In genomic region chr19:7865262-7865911, GRCh38 we compare ENCODE assay signal across 21 cellular contexts. TPM values are rescaled to one million over a fixed set of nuclear protein-coding genes. Genes with fewer than 3 reads are reported as not detected.
A peak's percentile ranks its signal among the peaks of the same experiment; 100 is the strongest.
DNase-seq lines count a peak whose midpoint lies in the region; FAIRE-seq and TF ChIP-seq lines count a peak whose summit lies in the region.
"Had no signal": no experiment of that assay in that cellular context is flagged by ENCODE, and none has a peak within 500 bp of the region (broad histone marks: within the 10 kb centered on the region; RNA-seq: fewer than 3 reads in every experiment).

No MANE protein-coding gene starts in this region.

- H3K9me3 ChIP-seq in BLaER1 treated with 17β-estradiol and CSF1 and Interleukin-3, amounts not matched to agents 10 nM and 100 nM (replicated peaks in 1 of 11): no peaks in the 10 kb centered on the region
- H3K9me3 ChIP-seq in H1 (ENCODE audit: insufficient read depth in 2 of 2, low read depth in 1 of 2, low read length in 1 of 2): no peaks in the 10 kb centered on the region
- H3K9me3 ChIP-seq: MG63 had no signal

- WGBS in H1 (ENCODE audit: extremely low coverage in 1 of 2, insufficient coverage in 1 of 2, insufficient read length in 1 of 2, insufficient replicate concordance in 2 of 2, low coverage in 1 of 2, low lambda C conversion rate in 2 of 2, missing lambda C conversion rate in 1 of 2), 2 experiments: 76% methylated on average over 10 of the region's 10 CpGs; no CpG with 5 or more reads in 1 of the 2 experiments

- peaks cover 0 to 55% (median 36%) of the 10 kb centered on the region in 11 experiments; a peak in 17 of 22 replicates for H4K20me1 ChIP-seq in BLaER1 treated with 17β-estradiol and CSF1 and Interleukin-3, amounts not matched to agents 10 nM and 100 nM
- H4K20me1 ChIP-seq in H1 (replicated peaks in 1 of 2; ENCODE audit: control insufficient read depth in 1 of 2, insufficient read depth in 2 of 2, low read length in 2 of 2): peaks cover 0 to 11% of the 10 kb centered on the region in 2 experiments

- TF ChIP-seq EP300 in H1 (IDR thresholded peaks at IDR 0.05; ENCODE audit: borderline replicate concordance in 1 of 2, low read depth in 2 of 2, low read length in 2 of 2): no peak

- no peak for FAIRE-seq in H1 (lab: Jason Lieb, UNC)
- FAIRE-seq: GM12891, H54 had no signal

- CTCF ChIA-PET in H1 (lab: Charles Lee; ENCODE audit: partially characterized antibody): interaction anchor here (0.6 to 11.2 kb wide), 4 partner anchors 9 to 54 kb away, joined by 3 to 112 read pairs (median 4); partner anchors contain the start of genes PRR36, SNAPC2 and TGFBR3L

- peak; percentile 35 for DNase-seq in DMS 273 (lab: John Stamatoyannopoulos, UW; ENCODE audit: unreplicated experiment)
- no peak for DNase-seq in DMS 273 treated with DMSO at 0.1 percent for 48 hours (lab: John Stamatoyannopoulos, UW)
- DNase-seq in NCI-H69 (lab: John Stamatoyannopoulos, UW): peak; percentile 22
- DNase-seq in H1 (ENCODE audit: low read depth in 1 of 2, low spot score in 2 of 2): no peak
- DNase-seq in NCI-H226: no peak
- no peak for DNase-seq in NCI-H345 (lab: John Stamatoyannopoulos, UW)
- DNase-seq in NCI-H1436 treated with DMSO at 0.1 percent for 48 hours (lab: John Stamatoyannopoulos, UW): no peak
- DNase-seq: activated effector memory CD4-positive, alpha-beta T cell treated with Interleukin-2 at 50 U/mL for 16 hours; MG63; NCI-H2171; NK-92 treated with Interleukin-12 subunit alpha and Interleukin-12 subunit beta, amount 100 ng/mL, for 24 hours; nucleus accumbens; SHP77; stimulated activated CD4-positive, alpha-beta T cell treated with anti-CD3 and anti-CD28 coated beads, Interleukin-2, amount 100 ng/mL, for 24 hours; T1000 had no signal

- no peak overlapping the region for H4K5ac ChIP-seq in H1 (ENCODE audit: insufficient read length, low read depth, low read length)

- no peaks in the 10 kb centered on the region for H3K79me1 ChIP-seq in H1 (ENCODE audit: low read depth, low read length)

- no peak overlapping the region for H3K9ac ChIP-seq in BLaER1 treated with 17β-estradiol and CSF1 and Interleukin-3, amounts not matched to agents 10 nM and 100 nM
- H3K9ac ChIP-seq in H1 (replicated peaks in 1 of 4; ENCODE audit: extremely low read depth in 1 of 4, low read depth in 3 of 4, low read length in 3 of 4): no peak overlapping the region

- H3K56ac ChIP-seq in H1 (replicated peaks; ENCODE audit: insufficient read length, low read depth, low read length): no peak overlapping the region

- H4K91ac ChIP-seq in H1 (replicated peaks; ENCODE audit: insufficient read length, low read length): no peak overlapping the region

- H3K4me3 ChIP-seq in BLaER1 treated with 17β-estradiol and CSF1 and Interleukin-3, amounts not matched to agents 10 nM and 100 nM: no peak overlapping the region
- H3K4me3 ChIP-seq in H1 (ENCODE audit: extremely low read depth in 1 of 4, insufficient read depth in 2 of 4, low read depth in 3 of 4, low read length in 4 of 4): no peak overlapping the region
- H3K4me3 ChIP-seq: MG63 had no signal

- H3K36me3 ChIP-seq in BLaER1 treated with 17β-estradiol and CSF1 and Interleukin-3, amounts not matched to agents 10 nM and 100 nM: no peaks in the 10 kb centered on the region
- no peaks in the 10 kb centered on the region for H3K36me3 ChIP-seq in H1 (ENCODE audit: control insufficient read depth in 2 of 4, insufficient read depth in 4 of 4, low read length in 3 of 4)
- H3K36me3 ChIP-seq: MG63 had no signal

- no peaks in the 10 kb centered on the region for H3K79me2 ChIP-seq in H1 (ENCODE audit: control insufficient read depth in 1 of 2, insufficient read depth in 2 of 2, low read length in 2 of 2)

- no peak overlapping the region for H2BK120ac ChIP-seq in H1 (replicated peaks; ENCODE audit: low read depth, low read length)

- H3K23ac ChIP-seq in H1 (ENCODE audit: insufficient read length): no peak overlapping the region

- no peak overlapping the region for H2BK5ac ChIP-seq in H1 (ENCODE audit: low read depth, low read length)

- no peak for TF ChIP-seq RAD21 in H1 (IDR thresholded peaks at IDR 0.05 in 1 of 2, conservative IDR thresholded peaks at IDR 0.05 in 1 of 2; ENCODE audit: low read depth in 2 of 2, low read length in 2 of 2)

- 0 out of 2 replicates have a peak overlapping the region, but pooled peaks have one; percentile 39 for H2AK5ac ChIP-seq in H1 (ENCODE audit: low read depth, low read length)

- no peak overlapping the region for H4K8ac ChIP-seq in H1 (ENCODE audit: extremely low read depth, insufficient read depth, low read length)

- no peak overlapping the region for H2BK20ac ChIP-seq in H1 (ENCODE audit: low read length)

- TF ChIP-seq CTCF in H1 (IDR thresholded peaks at IDR 0.05; ENCODE audit: control extremely low read depth in 1 of 3, insufficient read depth in 1 of 3, low read depth in 1 of 3, low read length in 3 of 3): no peak

- no peak overlapping the region for H3K4ac ChIP-seq in H1 (replicated peaks; ENCODE audit: insufficient read length, low read depth, low read length)

- no peak overlapping the region for H3K14ac ChIP-seq in H1 (ENCODE audit: insufficient read length)

- no peak for TF ChIP-seq POLR2A in H1 (IDR thresholded peaks at IDR 0.05; ENCODE audit: control extremely low read depth in 1 of 2, low read depth in 2 of 2, low read length in 2 of 2)

- H2BK12ac ChIP-seq in H1 (ENCODE audit: low read depth, low read length): no peak overlapping the region

- POLR2A ChIA-PET in H1 (lab: Charles Lee; ENCODE audit: partially characterized antibody): interaction anchor here (0.7 to 10.5 kb wide), 5 partner anchors 8 to 78 kb away, joined by 3 to 106 read pairs (median 4); partner anchors contain the start of genes SNAPC2, TGFBR3L and TIMM44

- peaks cover 39 to 59% (median 45%) of the 10 kb centered on the region in 11 experiments for H3K27me3 ChIP-seq in BLaER1 treated with 17β-estradiol and CSF1 and Interleukin-3, amounts not matched to agents 10 nM and 100 nM
- peaks cover 8 to 46% (median 34%) of the 10 kb centered on the region in 4 experiments for H3K27me3 ChIP-seq in H1 (replicated peaks in 1 of 4; ENCODE audit: control insufficient read depth in 3 of 4, extremely low read depth in 1 of 4, insufficient read depth in 3 of 4, low read length in 3 of 4)
- H3K27me3 ChIP-seq: MG63 had no signal

- peaks cover 19% of the 10 kb centered on the region; the same call in 1 of the 2 replicates for H3K23me2 ChIP-seq in H1 (ENCODE audit: low read depth, low read length)

- H3K18ac ChIP-seq in H1 (ENCODE audit: extremely low read depth, low read length): no peak overlapping the region

- H3K4me1 ChIP-seq in BLaER1 treated with 17β-estradiol and CSF1 and Interleukin-3, amounts not matched to agents 10 nM and 100 nM: peaks cover 47 to 75% (median 68%) of the 10 kb centered on the region in 10 experiments
- H3K4me1 ChIP-seq in H1 (replicated peaks in 1 of 4; ENCODE audit: control insufficient read depth in 3 of 4, insufficient read depth in 4 of 4, low read length in 3 of 4): peaks cover 0 to 34% (median 21%) of the 10 kb centered on the region in 4 experiments; a peak in 5 of 7 replicates

- H2BK15ac ChIP-seq in H1 (ENCODE audit: low read length): no peak overlapping the region

- H3K4me2 ChIP-seq in BLaER1 treated with 17β-estradiol and CSF1 and Interleukin-3, amounts not matched to agents 10 nM and 100 nM: peak overlapping the region; percentile 2 to 62 (median 34); a peak in 18 of 22 replicates
- H3K4me2 ChIP-seq in H1 (ENCODE audit: insufficient read depth in 1 of 2, low read depth in 2 of 2, low read length in 2 of 2): no peak overlapping the region

- no peak overlapping the region for H2AFZ ChIP-seq in H1 (ENCODE audit: low read length)

- no peak overlapping the region for H3K27ac ChIP-seq in BLaER1 treated with 17β-estradiol and CSF1 and Interleukin-3, amounts not matched to agents 10 nM and 100 nM
- no peak overlapping the region for H3K27ac ChIP-seq in H1 (ENCODE audit: low read depth, low read length)
- H3K27ac ChIP-seq: 22Rv1 had no signal

RNA-seq across cellular contexts. Expression of gene PRR36, which starts 8.8 kb away (rescaled TPM):
- 23.9 and 25.3 TPM in 2 replicates for total RNA-seq in H1 (2021; fragmentation: NEBNext Ultra II Directional; extraction: Animal tissue kit (Norgen Biotek cat#: 25700))
- 1.6 and 3.4 TPM in 2 replicates for polyA plus RNA-seq in H1 (2011; rRNA removed)
- 0.85 TPM for polyA plus RNA-seq in H1 (2011; cell fraction: cytosol; rRNA removed)
- 6.1 TPM for polyA plus RNA-seq in H1 (2011; cell fraction: nucleus; rRNA removed)
- polyA plus RNA-seq in H1 (2012, experiment 1 of 2): 20.7 to 32.8 TPM (median 29.9 TPM) in 4 replicates
- 22.3 TPM for polyA plus RNA-seq in H1 (2012, experiment 2 of 2)
- polyA plus RNA-seq in H1 (2013, experiment 1 of 2): 21.3 TPM
- polyA plus RNA-seq in H1 (2013, experiment 2 of 2): 20.1 TPM
- 1.2 and 1.9 TPM in 2 replicates for polyA minus RNA-seq in H1 (2011; rRNA and poly(A)+ RNA removed)
- 17.2 TPM for polyA minus RNA-seq in H1 (2011; cell fraction: cytosol; rRNA and poly(A)+ RNA removed)
- polyA minus RNA-seq in H1 (2011; cell fraction: nucleus; rRNA and poly(A)+ RNA removed): 5.0 TPM
- polyA plus RNA-seq: fibroblast of lung had no signal

RNA-seq across cellular contexts. Expression of gene LRRC8E, which starts 22.9 kb away (rescaled TPM):
- 2.9 and 3.4 TPM in 2 replicates for total RNA-seq in H1 (2021; fragmentation: NEBNext Ultra II Directional; extraction: Animal tissue kit (Norgen Biotek cat#: 25700))
- polyA plus RNA-seq in H1 (2011; rRNA removed): 2.7 and 2.8 TPM in 2 replicates
- polyA plus RNA-seq in H1 (2011; cell fraction: cytosol; rRNA removed): 2.2 TPM
- polyA plus RNA-seq in H1 (2011; cell fraction: nucleus; rRNA removed): 3.0 TPM
- polyA plus RNA-seq in H1 (2012, experiment 1 of 2): 2.2 to 3.0 TPM (median 2.6 TPM) in 4 replicates
- polyA plus RNA-seq in H1 (2012, experiment 2 of 2): 2.1 TPM
- 5.0 TPM for polyA plus RNA-seq in H1 (2013, experiment 1 of 2)
- polyA plus RNA-seq in H1 (2013, experiment 2 of 2): 4.7 TPM
- 4.8 and 4.9 TPM in 2 replicates for polyA minus RNA-seq in H1 (2011; rRNA and poly(A)+ RNA removed)
- 1.6 TPM for polyA minus RNA-seq in H1 (2011; cell fraction: cytosol; rRNA and poly(A)+ RNA removed)
- polyA minus RNA-seq in H1 (2011; cell fraction: nucleus; rRNA and poly(A)+ RNA removed): 3.2 TPM

RNA-seq across cellular contexts. Expression of gene EVI5L, which starts 35.4 kb away (rescaled TPM):
- 10.4 and 11.0 TPM in 2 replicates for total RNA-seq in H1 (2021; fragmentation: NEBNext Ultra II Directional; extraction: Animal tissue kit (Norgen Biotek cat#: 25700))
- polyA plus RNA-seq in H1 (2011; rRNA removed): 7.2 and 13.1 TPM in 2 replicates
- 8.2 TPM for polyA plus RNA-seq in H1 (2011; cell fraction: cytosol; rRNA removed)
- polyA plus RNA-seq in H1 (2011; cell fraction: nucleus; rRNA removed): 15.2 TPM
- 6.8 to 10.5 TPM (median 9.9 TPM) in 4 replicates for polyA plus RNA-seq in H1 (2012, experiment 1 of 2)
- 10.7 TPM for polyA plus RNA-seq in H1 (2012, experiment 2 of 2)
- 7.7 TPM for polyA plus RNA-seq in H1 (2013, experiment 1 of 2)
- polyA plus RNA-seq in H1 (2013, experiment 2 of 2): 7.8 TPM
- 7.2 and 14.2 TPM in 2 replicates for polyA minus RNA-seq in H1 (2011; rRNA and poly(A)+ RNA removed)
- polyA minus RNA-seq in H1 (2011; cell fraction: cytosol; rRNA and poly(A)+ RNA removed): 4.0 TPM
- polyA minus RNA-seq in H1 (2011; cell fraction: nucleus; rRNA and poly(A)+ RNA removed): 7.9 TPM

RNA-seq across cellular contexts. Expression of gene MAP2K7, which starts 38.3 kb away (rescaled TPM):
- total RNA-seq in H1 (2021; fragmentation: NEBNext Ultra II Directional; extraction: Animal tissue kit (Norgen Biotek cat#: 25700)): 38.3 and 41.5 TPM in 2 replicates
- polyA plus RNA-seq in H1 (2011; rRNA removed): 8.9 and 16.6 TPM in 2 replicates
- polyA plus RNA-seq in H1 (2011; cell fraction: cytosol; rRNA removed): 16.5 TPM
- 35.7 TPM for polyA plus RNA-seq in H1 (2011; cell fraction: nucleus; rRNA removed)
- 20.9 to 28.0 TPM (median 25.4 TPM) in 4 replicates for polyA plus RNA-seq in H1 (2012, experiment 1 of 2)
- 25.2 TPM for polyA plus RNA-seq in H1 (2012, experiment 2 of 2)
- polyA plus RNA-seq in H1 (2013, experiment 1 of 2): 28.9 TPM
- polyA plus RNA-seq in H1 (2013, experiment 2 of 2): 27.2 TPM
- 9.2 and 11.4 TPM in 2 replicates for polyA minus RNA-seq in H1 (2011; rRNA and poly(A)+ RNA removed)
- 17.8 TPM for polyA minus RNA-seq in H1 (2011; cell fraction: cytosol; rRNA and poly(A)+ RNA removed)
- 14.4 TPM for polyA minus RNA-seq in H1 (2011; cell fraction: nucleus; rRNA and poly(A)+ RNA removed)

RNA-seq across cellular contexts. Expression of gene TGFBR3L, which starts 49.2 kb away (rescaled TPM):
- 3.7 and 4.3 TPM in 2 replicates for total RNA-seq in H1 (2021; fragmentation: NEBNext Ultra II Directional; extraction: Animal tissue kit (Norgen Biotek cat#: 25700))
- polyA plus RNA-seq in H1 (2011; rRNA removed): 3.1 and 8.9 TPM in 2 replicates
- 2.2 TPM for polyA plus RNA-seq in H1 (2011; cell fraction: cytosol; rRNA removed)
- 3.3 TPM for polyA plus RNA-seq in H1 (2011; cell fraction: nucleus; rRNA removed)
- polyA plus RNA-seq in H1 (2012, experiment 1 of 2): 3.3 to 6.1 TPM (median 4.6 TPM) in 4 replicates
- 2.7 TPM for polyA plus RNA-seq in H1 (2012, experiment 2 of 2)
- 5.3 TPM for polyA plus RNA-seq in H1 (2013, experiment 1 of 2)
- 5.7 TPM for polyA plus RNA-seq in H1 (2013, experiment 2 of 2)
- not detected in 2 replicates for polyA minus RNA-seq in H1 (2011; rRNA and poly(A)+ RNA removed)
- 3.7 TPM for polyA minus RNA-seq in H1 (2011; cell fraction: cytosol; rRNA and poly(A)+ RNA removed)
- polyA minus RNA-seq in H1 (2011; cell fraction: nucleus; rRNA and poly(A)+ RNA removed): 2.4 TPM
- total RNA-seq: sciatic nerve had no signal
- polyA plus RNA-seq: fibroblast of lung had no signal

Comparison
In these comparisons a context has a peak if more than half of its experiments do, and no peak if none do; other contexts are left out.
1. DNase-seq: peak in DMS 273 (single experiment) and NCI-H69 (single experiment); none in DMS 273 treated with DMSO at 0.1 percent for 48 hours (single experiment), H1 (0 of 2), NCI-H226 (single experiment), NCI-H345 (single experiment) and NCI-H1436 treated with DMSO at 0.1 percent for 48 hours (single experiment).
2. H3K4me2 ChIP-seq: peak in BLaER1 treated with 17β-estradiol and CSF1 and Interleukin-3, amounts not matched to agents 10 nM and 100 nM (11 of 11); none in H1 (0 of 2).